ENCODE assay signal across 12 cellular contexts in genomic region chr13:30373727-30374126, GRCh38. TPM values are rescaled to one million over a fixed set of nuclear protein-coding genes. Genes with fewer than 3 reads are reported as not detected.
DNase-seq lines count a peak whose midpoint lies in the region; ATAC-seq and TF ChIP-seq lines count a peak whose summit lies in the region.
"Had no signal": no experiment of that assay in that cellular context is flagged by ENCODE, and none has a peak within 500 bp of the region (broad histone marks: within the 10 kb centered on the region; RNA-seq: fewer than 3 reads in every experiment).

No MANE protein-coding gene starts in this region.

- peak overlapping the region; percentile 97 for H3K27ac Mint-ChIP-seq in activated naive CD4-positive, alpha-beta T cell treated with anti-CD3 and anti-CD28 coated beads, Interleukin-2, amount 10 ng/mL, durations not matched to agents 7 days and 5 days
- H3K27ac Mint-ChIP-seq in stimulated activated naive B cell treated with anti-CD40 and anti-IgM and Interleukin-4, amounts not matched to agents 10 μg/mL and 1 μg/mL and 100 μg/mL, for 72 hours: peak overlapping the region; percentile 90

- intact Hi-C loops in psoas muscle (cut with DNase I): no loop called here

- H3K4me3 Mint-ChIP-seq in activated naive CD4-positive, alpha-beta T cell treated with anti-CD3 and anti-CD28 coated beads, Interleukin-2, amount 10 ng/mL, durations not matched to agents 7 days and 5 days: peak overlapping the region; percentile 82
- peak overlapping the region; percentile 64 to 79 for H3K4me3 Mint-ChIP-seq in stimulated activated naive B cell treated with anti-CD40 and anti-IgM and Interleukin-4, amounts not matched to agents 10 μg/mL and 1 μg/mL and 100 μg/mL, for 72 hours

- no peak overlapping the region for H3K27ac ChIP-seq in psoas muscle
- H3K27ac ChIP-seq: A549, epithelial cell of prostate had no signal

- H3K27me3 ChIP-seq in psoas muscle (ENCODE audit: insufficient read depth in 3 of 3, low read length in 2 of 3): no peaks in the 10 kb centered on the region

- H3K36me3 Mint-ChIP-seq in activated naive CD4-positive, alpha-beta T cell treated with anti-CD3 and anti-CD28 coated beads, Interleukin-2, amount 10 ng/mL, durations not matched to agents 7 days and 5 days: peaks cover 36% of the 10 kb centered on the region
- peaks cover 12 to 15% of the 10 kb centered on the region in 2 donors for H3K36me3 Mint-ChIP-seq in stimulated activated naive B cell treated with anti-CD40 and anti-IgM and Interleukin-4, amounts not matched to agents 10 μg/mL and 1 μg/mL and 100 μg/mL, for 72 hours

- H3K27me3 Mint-ChIP-seq in activated naive CD4-positive, alpha-beta T cell treated with anti-CD3 and anti-CD28 coated beads, Interleukin-2, amount 10 ng/mL, durations not matched to agents 7 days and 5 days: no peaks in the 10 kb centered on the region
- no peaks in the 10 kb centered on the region for H3K27me3 Mint-ChIP-seq in stimulated activated naive B cell treated with anti-CD40 and anti-IgM and Interleukin-4, amounts not matched to agents 10 μg/mL and 1 μg/mL and 100 μg/mL, for 72 hours

- CTCF ChIA-PET in activated naive CD4-positive, alpha-beta T cell treated with anti-CD3 and anti-CD28 coated beads, Interleukin-2, amount 10 ng/mL, durations not matched to agents 7 days and 5 days (lab: Charles Lee): interaction anchor here (1.1 to 4.1 kb wide), 13 partner anchors 9 to 241 kb away, joined by 3 to 29 read pairs (median 5); no protein-coding TSS in a partner anchor

- 77 to 85% (median 81%) methylated on average over 9 of the region's 9 CpGs for WGBS in psoas muscle, 3 donors

- peak; percentile 14 for DNase-seq in activated CD4-positive, alpha-beta T cell treated with anti-CD3 and anti-CD28 coated beads for 1 hour
- no peak for DNase-seq in activated CD4-positive, alpha-beta T cell treated with anti-CD3 and anti-CD28 coated beads, Interleukin-2, amount 50 U/mL, for 1 hour
- no peak for DNase-seq in Jurkat, Clone E6-1 (ENCODE audit: low read depth, low spot score)
- DNase-seq in activated naive CD4-positive, alpha-beta T cell treated with anti-CD3 and anti-CD28 coated beads, Interleukin-2, amount 10 ng/mL, durations not matched to agents 7 days and 5 days: peak; percentile 60
- DNase-seq in stimulated activated naive B cell treated with anti-CD40 and anti-IgM and Interleukin-4, amounts not matched to agents 10 μg/mL and 1 μg/mL and 100 μg/mL, for 72 hours: peak; percentile 30
- no peak for DNase-seq in psoas muscle
- DNase-seq: NCI-H526 had no signal

- H3K36me3 ChIP-seq in psoas muscle (ENCODE audit: insufficient read depth in 1 of 2, low read depth in 1 of 2): no peaks in the 10 kb centered on the region

- H3K4me1 Mint-ChIP-seq in activated naive CD4-positive, alpha-beta T cell treated with anti-CD3 and anti-CD28 coated beads, Interleukin-2, amount 10 ng/mL, durations not matched to agents 7 days and 5 days: peaks cover 94% of the 10 kb centered on the region
- H3K4me1 Mint-ChIP-seq in stimulated activated naive B cell treated with anti-CD40 and anti-IgM and Interleukin-4, amounts not matched to agents 10 μg/mL and 1 μg/mL and 100 μg/mL, for 72 hours: peaks cover 68 to 80% of the 10 kb centered on the region in 2 donors

- no peaks in the 10 kb centered on the region for H3K9me3 Mint-ChIP-seq in activated naive CD4-positive, alpha-beta T cell treated with anti-CD3 and anti-CD28 coated beads, Interleukin-2, amount 10 ng/mL, durations not matched to agents 7 days and 5 days
- no peaks in the 10 kb centered on the region for H3K9me3 Mint-ChIP-seq in stimulated activated naive B cell treated with anti-CD40 and anti-IgM and Interleukin-4, amounts not matched to agents 10 μg/mL and 1 μg/mL and 100 μg/mL, for 72 hours

- ATAC-seq in stimulated activated naive B cell treated with anti-CD40 and anti-IgM and Interleukin-4, amounts not matched to agents 10 μg/mL and 1 μg/mL and 100 μg/mL, for 72 hours (replicated peaks): peak in 1 of 2 donors; percentile 9
- ATAC-seq in psoas muscle (no peak), GM21786 (IDR thresholded peaks at IDR 0.05; ENCODE audit: unreplicated experiment) (no peak), HG03521 (IDR thresholded peaks at IDR 0.05; ENCODE audit: unreplicated experiment) (no peak)
- ATAC-seq: A549 had no signal

- no peaks in the 10 kb centered on the region for H3K4me1 ChIP-seq in psoas muscle
- H3K4me1 ChIP-seq: A549 had no signal

- no peak for TF ChIP-seq CTCF in psoas muscle (IDR thresholded peaks at IDR 0.05)

- no peaks in the 10 kb centered on the region for H3K9me3 ChIP-seq in psoas muscle
- H3K9me3 ChIP-seq: A549 had no signal

- H3K4me3 ChIP-seq in Jurkat, Clone E6-1 (ENCODE audit: low read length): peak overlapping the region; percentile 68
- H3K4me3 ChIP-seq in psoas muscle: no peak overlapping the region
- H3K4me3 ChIP-seq: A549 had no signal

RNA-seq across cellular contexts. Expression of gene UBE2L5, which starts 48.6 kb away (rescaled TPM):
- polyA plus RNA-seq in Jurkat, Clone E6-1 (2012; ENCODE audit: insufficient read depth, insufficient read length): 4.1 TPM
- total RNA-seq in psoas muscle: not detected
- polyA plus RNA-seq in psoas muscle: not detected
- total RNA-seq: lung microvascular endothelial cell had no signal

Comparison
In these comparisons a context has a peak if more than half of its experiments do, and no peak if none do; other contexts are left out.
1. DNase-seq: peak in activated CD4-positive, alpha-beta T cell treated with anti-CD3 and anti-CD28 coated beads for 1 hour (single experiment), activated naive CD4-positive, alpha-beta T cell treated with anti-CD3 and anti-CD28 coated beads, Interleukin-2, amount 10 ng/mL, durations not matched to agents 7 days and 5 days (single experiment) and stimulated activated naive B cell treated with anti-CD40 and anti-IgM and Interleukin-4, amounts not matched to agents 10 μg/mL and 1 μg/mL and 100 μg/mL, for 72 hours (single experiment); none in activated CD4-positive, alpha-beta T cell treated with anti-CD3 and anti-CD28 coated beads, Interleukin-2, amount 50 U/mL, for 1 hour (single experiment), Jurkat, Clone E6-1 (single experiment) and psoas muscle (0 of 2).